ENCODE assay signal across 1 cellular context in genomic region chr9:108468364-108468763, GRCh38.
TF ChIP-seq lines count a peak whose summit lies in the region.

No MANE protein-coding gene starts in this region.

TF ChIP-seq in K562, 482 proteins besides CTCF, POLR2A, EP300 and RAD21 (continued from another document):
- TF ChIP-seq ZNF511 (CRISPR knock-in tag; IDR thresholded peaks at IDR 0.05), result no peak
- TF ChIP-seq MLLT1 (IDR thresholded peaks at IDR 0.05), result no peak
- no peak for TF ChIP-seq SRSF3 (IDR thresholded peaks at IDR 0.05; ENCODE audit: insufficient read depth, low read length)
- no peak for TF ChIP-seq HMG20A (CRISPR knock-in tag; conservative IDR thresholded peaks at IDR 0.05)
- TF ChIP-seq ZNF253 (CRISPR knock-in tag; conservative IDR thresholded peaks at IDR 0.05), result no peak
- TF ChIP-seq ELK1 (CRISPR knock-in tag; IDR thresholded peaks at IDR 0.05), result no peak
- no peak for TF ChIP-seq ZBTB49 (CRISPR knock-in tag; IDR thresholded peaks at IDR 0.05; ENCODE audit: borderline replicate concordance)
- no peak for TF ChIP-seq ZBTB9 (CRISPR knock-in tag; IDR thresholded peaks at IDR 0.05)
- TF ChIP-seq SUPT5H (IDR thresholded peaks at IDR 0.05), result no peak
- TF ChIP-seq RBBP5 (IDR thresholded peaks at IDR 0.05; ENCODE audit: borderline replicate concordance, insufficient read depth, low read length, poor library complexity, severe bottlenecking), result no peak
- TF ChIP-seq RFX1 (IDR thresholded peaks at IDR 0.05), result peak; percentile 76
- TF ChIP-seq ZNF23 (CRISPR knock-in tag; IDR thresholded peaks at IDR 0.05), result no peak
- peak; percentile 43; the same call in 1 of the 2 replicates for TF ChIP-seq SMC3 (conservative IDR thresholded peaks at IDR 0.05; ENCODE audit: insufficient read depth, low read depth, low read length)
- no peak for TF ChIP-seq PTTG1 (tag; IDR thresholded peaks at IDR 0.05; ENCODE audit: low read depth)
- no peak for TF ChIP-seq NR2C2 (CRISPR knock-in tag; IDR thresholded peaks at IDR 0.05)
- peak; percentile 49 for TF ChIP-seq NR2C2 (tag; IDR thresholded peaks at IDR 0.05)
- TF ChIP-seq HOMEZ (CRISPR knock-in tag; IDR thresholded peaks at IDR 0.05), result no peak
- TF ChIP-seq U2AF2 (optimal IDR thresholded peaks at IDR 0.05; ENCODE audit: low read depth, low read length), result no peak
- TF ChIP-seq ZNF311 (CRISPR knock-in tag; IDR thresholded peaks at IDR 0.05), result no peak
- no peak for TF ChIP-seq POLR2AphosphoS2 (IDR thresholded peaks at IDR 0.05; ENCODE audit: low read length)
- TF ChIP-seq SREBF1 (IDR thresholded peaks at IDR 0.05; ENCODE audit: borderline replicate concordance, low read depth, low read length), result no peak
- TF ChIP-seq HES1 (IDR thresholded peaks at IDR 0.05; ENCODE audit: low read depth), result no peak
- no peak for TF ChIP-seq ZNF668 (CRISPR knock-in tag; IDR thresholded peaks at IDR 0.05)
- TF ChIP-seq YY1 (IDR thresholded peaks at IDR 0.05; ENCODE audit: borderline replicate concordance in 1 of 3, control insufficient read depth in 1 of 3, extremely low read depth in 1 of 3, insufficient read depth in 3 of 3, insufficient read length in 1 of 3, insufficient replicate concordance in 2 of 3, low read depth in 1 of 3, low read length in 2 of 3), result peak in 1 of 3 experiments; percentile 42
- TF ChIP-seq HNRNPUL1 (IDR thresholded peaks at IDR 0.05; ENCODE audit: low read length), result no peak
- TF ChIP-seq CTCFL (IDR thresholded peaks at IDR 0.05; ENCODE audit: borderline replicate concordance, insufficient read depth, low read depth, low read length, poor library complexity, severe bottlenecking), result peak; percentile 57
